In genomic region chr13:77660841-77661250, GRCh38 we compare ENCODE assay signal across 30 cellular contexts. TPM values are rescaled to one million over a fixed set of nuclear protein-coding genes. Genes with fewer than 3 reads are reported as not detected.
"Had no signal": no experiment of that assay in that cellular context is flagged by ENCODE, and none has a peak within 500 bp of the region (broad histone marks: within the 10 kb centered on the region; RNA-seq: fewer than 3 reads in every experiment).

No MANE protein-coding gene starts in this region.

- ATAC-seq: effector memory CD8-positive, alpha-beta T cell; esophagus mucosa; foreskin keratinocyte; gastrocnemius medialis; gastroesophageal sphincter; heart left ventricle; heart right ventricle had no signal

- DNase-seq: colonic mucosa; cortex of kidney; dermis blood vessel endothelial cell; dorsolateral prefrontal cortex; effector CD4-positive, alpha-beta T cell; effector CD8-positive, alpha-beta T cell; effector memory CD4-positive, alpha-beta T cell; effector memory CD8-positive, alpha-beta T cell; endodermal cell; erythroblast; esophagus squamous epithelium; foreskin fibroblast; foreskin keratinocyte; foreskin melanocyte; gastrocnemius medialis; glutamatergic neuron; head of caudate nucleus; heart right ventricle had no signal

- H3K27me3 ChIP-seq: colonic mucosa, dorsolateral prefrontal cortex, esophagus muscularis mucosa, esophagus squamous epithelium, foreskin keratinocyte, gastrocnemius medialis, gastroesophageal sphincter, heart left ventricle, heart right ventricle had no signal

- H3K4me1 Mint-ChIP-seq: endodermal cell had no signal

- FAIRE-seq: colon, endometrium, endothelial cell of umbilical vein, frontal cortex had no signal

- H3K36me3 ChIP-seq: colonic mucosa, esophagus muscularis mucosa, esophagus squamous epithelium, gastrocnemius medialis, gastroesophageal sphincter, heart left ventricle, heart right ventricle had no signal

- H3K9me3 ChIP-seq: colonic mucosa, esophagus muscularis mucosa, esophagus squamous epithelium, gastrocnemius medialis had no signal

- H3K4me3 Mint-ChIP-seq: dendritic cell treated with granulocyte-macrophage colony-stimulating factor and Interleukin-4, amounts not matched to agents 40 ng/mL and 50 ng/mL, for 4 days; effector memory CD8-positive, alpha-beta T cell; endodermal cell had no signal

- H3K9me3 Mint-ChIP-seq: effector memory CD8-positive, alpha-beta T cell had no signal

- H3K4me3 ChIP-seq: colonic mucosa, coronary artery, dorsolateral prefrontal cortex, esophagus muscularis mucosa, esophagus squamous epithelium, gastrocnemius medialis, gastroesophageal sphincter, heart left ventricle, heart right ventricle had no signal

- H3K27ac ChIP-seq: colonic mucosa, coronary artery, dorsolateral prefrontal cortex, epithelial cell of prostate, esophagus muscularis mucosa, esophagus squamous epithelium, foreskin keratinocyte, gastrocnemius medialis, gastroesophageal sphincter, heart left ventricle, heart right ventricle had no signal

- H3K4me1 ChIP-seq: colonic mucosa, esophagus muscularis mucosa, esophagus squamous epithelium, foreskin keratinocyte, gastrocnemius medialis, gastroesophageal sphincter, heart left ventricle, heart right ventricle had no signal

- H3K27ac Mint-ChIP-seq: dendritic cell treated with granulocyte-macrophage colony-stimulating factor and Interleukin-4, amounts not matched to agents 40 ng/mL and 50 ng/mL, for 4 days; effector memory CD8-positive, alpha-beta T cell; endodermal cell had no signal

- H3K27me3 Mint-ChIP-seq: dendritic cell treated with granulocyte-macrophage colony-stimulating factor and Interleukin-4, amounts not matched to agents 40 ng/mL and 50 ng/mL, for 4 days had no signal

RNA-seq across cellular contexts. Expression of gene SLAIN1, which starts 36.6 kb away (rescaled TPM):
- total RNA-seq: fibroblast of villous mesenchyme, foreskin keratinocyte had no signal
- polyA plus RNA-seq: foreskin keratinocyte had no signal
